ENCODE assay signal across 8 cellular contexts in the genomic region with DNA sequence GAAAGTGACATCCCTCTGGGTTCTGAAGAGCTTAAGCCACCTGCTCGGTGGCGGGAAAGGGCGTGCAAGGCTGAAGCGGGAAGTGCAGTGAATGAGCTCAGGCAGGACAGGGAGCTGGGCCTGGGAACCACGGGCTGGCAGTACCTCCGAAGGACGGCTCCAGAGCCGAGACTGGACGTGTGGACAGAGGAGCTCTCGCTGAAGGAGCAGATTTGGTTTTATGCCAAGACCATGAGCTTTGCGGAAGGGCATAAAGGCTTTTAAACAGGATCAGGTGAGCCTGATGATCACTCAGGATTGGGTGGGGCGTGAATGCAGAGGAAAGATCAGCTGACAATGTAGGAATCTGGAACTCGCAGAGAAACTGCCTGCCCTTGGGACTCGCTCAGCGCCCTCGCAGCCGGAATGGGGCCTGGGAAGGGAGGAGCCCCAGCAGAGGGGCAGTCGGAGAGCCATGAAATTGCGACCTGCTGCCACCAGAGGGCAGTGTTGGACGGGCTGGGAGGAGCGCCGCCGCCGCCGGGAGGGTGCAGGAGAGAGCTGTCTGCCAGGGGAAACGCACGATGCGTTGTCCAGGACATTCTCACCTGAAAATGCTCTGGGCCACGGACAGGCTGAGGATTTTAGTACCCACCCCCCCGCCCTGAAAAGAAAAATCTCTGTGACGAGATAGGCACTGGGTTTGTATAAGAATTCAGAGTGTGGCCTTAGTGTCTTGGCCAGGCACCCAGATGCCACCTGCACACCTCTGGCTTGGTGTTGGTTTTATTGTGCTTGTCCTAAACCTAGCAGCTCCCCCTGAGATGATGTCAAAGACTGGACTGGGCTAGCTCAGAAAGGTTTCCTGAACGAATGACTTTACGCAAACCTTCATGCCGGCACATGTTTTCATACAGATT.
A peak's percentile ranks its signal among the peaks of the same experiment; 100 is the strongest.
DNase-seq lines count a peak whose midpoint lies in the region; ATAC-seq and TF ChIP-seq lines count a peak whose summit lies in the region.

No MANE protein-coding gene starts in this region.

- H2AFZ ChIP-seq in KMS-11 (ENCODE audit: low read depth), result peak overlapping the region; percentile 52

- TF ChIP-seq CTCF in GM12865 (IDR thresholded peaks at IDR 0.05; ENCODE audit: insufficient read depth, low read depth, low read length, missing control alignments) (peak; percentile 86), KMS-11 (conservative IDR thresholded peaks at IDR 0.05; ENCODE audit: low read depth, low read length) (peak; percentile 74), gastrocnemius medialis (IDR thresholded peaks at IDR 0.05 in 4 of 5, conservative IDR thresholded peaks at IDR 0.05 in 1 of 5) (peak; percentile 53 to 86 (median 69))

- peak; percentile 68 for DNase-seq in GM12865 (ENCODE audit: low read depth)
- DNase-seq in H4 (ENCODE audit: low spot score), result peak; percentile 77
- peak; percentile 68 for DNase-seq in SW480 (ENCODE audit: low spot score)
- peak; percentile 94 for DNase-seq in astrocyte of the hippocampus (ENCODE audit: low read depth, low spot score)
- DNase-seq in hippocampal formation (lab: John Stamatoyannopoulos, UW), result peak; percentile 72 to 80
- peak; percentile 38 to 57 for DNase-seq in gastrocnemius medialis
- DNase-seq in NK-92 treated with Interleukin-12 subunit alpha and Interleukin-12 subunit beta, amount 100 ng/mL, for 24 hours (lab: John Stamatoyannopoulos, UW), result no peak

- no peaks in the 10 kb centered on the region for H4K20me1 ChIP-seq in KMS-11 (ENCODE audit: insufficient read depth)

- H3K36me3 ChIP-seq in KMS-11 (ENCODE audit: insufficient read depth) (no peaks in the 10 kb centered on the region), gastrocnemius medialis (no peaks in the 10 kb centered on the region)

- no peak overlapping the region for H3K4me2 ChIP-seq in KMS-11

- intact Hi-C loops in gastrocnemius medialis (cut with DNase I; ENCODE audit: low total_unique reads), result no loop called here

- H3K79me2 ChIP-seq in KMS-11 (ENCODE audit: insufficient read depth, low read depth), result no peaks in the 10 kb centered on the region

- no peak overlapping the region for H3K9ac ChIP-seq in KMS-11

- TF ChIP-seq POLR2A in gastrocnemius medialis (IDR thresholded peaks at IDR 0.05), result no peak

- H3K9me3 ChIP-seq in gastrocnemius medialis, result no peaks in the 10 kb centered on the region

- peak; percentile 73 to 87 for ATAC-seq in gastrocnemius medialis

- H3K4me1 ChIP-seq in KMS-11 (ENCODE audit: low read depth, poor library complexity, severe bottlenecking), result no peaks in the 10 kb centered on the region
- H3K4me1 ChIP-seq in gastrocnemius medialis, result no peaks in the 10 kb centered on the region

- in situ Hi-C loops in gastrocnemius medialis (cut with MboI; ENCODE audit: low sequenced_read_pairs in 4 of 4), result no loop called here

- H3K27me3 ChIP-seq in KMS-11 (ENCODE audit: insufficient read depth, low read depth) (no peaks in the 10 kb centered on the region), gastrocnemius medialis (peaks cover 0 to 5% (median 3%) of the 10 kb centered on the region in 3 donors)

- H3K27ac ChIP-seq in KMS-11, result no peak overlapping the region
- no peak overlapping the region for H3K27ac ChIP-seq in gastrocnemius medialis

- H3K4me3 ChIP-seq in GM12865 (ENCODE audit: low read depth, low read length) (no peak overlapping the region), KMS-11 (IDR thresholded peaks at IDR 0.05; ENCODE audit: insufficient read depth, low read depth, low read length) (no peak overlapping the region), gastrocnemius medialis (peak overlapping the region in 1 of 4 donors; percentile 27)
